In genomic region chr1:165143437-165144065, GRCh38 we compare ENCODE assay signal across 8 cellular contexts.
DNase-seq lines count a peak whose midpoint lies in the region; ATAC-seq, FAIRE-seq and TF ChIP-seq lines count a peak whose summit lies in the region.

No MANE protein-coding gene starts in this region.

- H3K36me3 ChIP-seq in left ventricle myocardium inferior (no peaks in the 10 kb centered on the region), right atrium auricular region (no peaks in the 10 kb centered on the region), OCI-LY7 (ENCODE audit: insufficient read depth, low read length) (no peaks in the 10 kb centered on the region), H1 (ENCODE audit: control insufficient read depth in 2 of 4, insufficient read depth in 4 of 4, low read length in 3 of 4) (no peaks in the 10 kb centered on the region)

- peak; percentile 45 to 56 for TF ChIP-seq RAD21 in H1 (IDR thresholded peaks at IDR 0.05 in 1 of 2, conservative IDR thresholded peaks at IDR 0.05 in 1 of 2; ENCODE audit: low read depth in 2 of 2, low read length in 2 of 2)

- H2AFZ ChIP-seq in OCI-LY7 (ENCODE audit: low read length) (no peak overlapping the region), H1 (ENCODE audit: low read length) (no peak overlapping the region)

- H4K8ac ChIP-seq in H1 (ENCODE audit: extremely low read depth, insufficient read depth, low read length), result no peak overlapping the region

- H2BK120ac ChIP-seq in H1 (replicated peaks; ENCODE audit: low read depth, low read length), result no peak overlapping the region

- POLR2A ChIA-PET in OCI-LY7 (lab: Charles Lee) (no interaction called here), H1 (lab: Charles Lee; ENCODE audit: partially characterized antibody) (no interaction called here)

- no peak overlapping the region for H3K4ac ChIP-seq in H1 (replicated peaks; ENCODE audit: insufficient read length, low read depth, low read length)

- H2BK12ac ChIP-seq in H1 (ENCODE audit: low read depth, low read length), result no peak overlapping the region

- no peak overlapping the region for H4K91ac ChIP-seq in H1 (replicated peaks; ENCODE audit: insufficient read length, low read length)

- H3K14ac ChIP-seq in H1 (ENCODE audit: insufficient read length), result no peak overlapping the region

- ATAC-seq in GM21786 (IDR thresholded peaks at IDR 0.05; ENCODE audit: unreplicated experiment) (no peak), HG03354 (IDR thresholded peaks at IDR 0.05; ENCODE audit: poor library complexity, severe bottlenecking, unreplicated experiment) (no peak)

- no peak overlapping the region for H2AK5ac ChIP-seq in H1 (ENCODE audit: low read depth, low read length)

- intact Hi-C loops in left ventricle myocardium inferior (cut with micrococcal nuclease), result loop anchor here (10.0 kb wide), 1 partner anchor 221 kb away; no protein-coding TSS in a partner anchor
- intact Hi-C loops in OCI-LY7 (cut with micrococcal nuclease; ENCODE audit: unreplicated experiment), result loop anchor here (10.0 kb wide), 1 partner anchor 221 kb away; no protein-coding TSS in a partner anchor

- no peak overlapping the region for H2BK5ac ChIP-seq in H1 (ENCODE audit: low read depth, low read length)

- no peak for FAIRE-seq in H1 (lab: Jason Lieb, UNC)

- TF ChIP-seq CTCF in left ventricle myocardium inferior (IDR thresholded peaks at IDR 0.05; ENCODE audit: borderline replicate concordance), result peak; percentile 58
- TF ChIP-seq CTCF in right atrium auricular region (IDR thresholded peaks at IDR 0.05), result peak in 1 of 2 donors; percentile 51
- TF ChIP-seq CTCF in OCI-LY7 (conservative IDR thresholded peaks at IDR 0.05; ENCODE audit: low read length), result peak; percentile 88
- peak; percentile 74 to 83 (median 76) for TF ChIP-seq CTCF in H1 (IDR thresholded peaks at IDR 0.05; ENCODE audit: control extremely low read depth in 1 of 3, insufficient read depth in 1 of 3, low read depth in 1 of 3, low read length in 3 of 3)

- H2BK15ac ChIP-seq in H1 (ENCODE audit: low read length), result no peak overlapping the region

- BruUV-seq in OCI-LY7 (replicated peaks; lab: Mats Ljungman, UMichigan), result no TSS peak

- H3K79me1 ChIP-seq in H1 (ENCODE audit: low read depth, low read length), result no peaks in the 10 kb centered on the region

- no peak overlapping the region for H4K5ac ChIP-seq in H1 (ENCODE audit: insufficient read length, low read depth, low read length)

- H3K23me2 ChIP-seq in H1 (ENCODE audit: low read depth, low read length), result no peaks in the 10 kb centered on the region; the same call in 1 of the 2 replicates

- H3K9me2 ChIP-seq in OCI-LY7 (ENCODE audit: insufficient read depth, low read length), result no peaks in the 10 kb centered on the region

- H3K56ac ChIP-seq in H1 (replicated peaks; ENCODE audit: insufficient read length, low read depth, low read length), result no peak overlapping the region

- H3K18ac ChIP-seq in H1 (ENCODE audit: extremely low read depth, low read length), result no peak overlapping the region

- TF ChIP-seq EP300 in H1 (IDR thresholded peaks at IDR 0.05; ENCODE audit: borderline replicate concordance in 1 of 2, low read depth in 2 of 2, low read length in 2 of 2), result no peak

- DNase-seq in left ventricle myocardium inferior (no peak), right atrium auricular region (ENCODE audit: low spot score) (no peak), OCI-LY7 (ENCODE audit: low spot score) (peak; percentile 22), H1 (ENCODE audit: low read depth in 1 of 2, low spot score in 2 of 2) (peak in 1 of 2 experiments; percentile 84), NCI-H446 treated with DMSO at 0.1 percent for 48 hours (lab: John Stamatoyannopoulos, UW) (no peak)
- peak; percentile 23 to 40 for DNase-seq in stimulated activated CD4-positive, alpha-beta T cell treated with anti-CD3 and anti-CD28 coated beads, Interleukin-2, amount 100 ng/mL, for 24 hours

- H3K9ac ChIP-seq in H1 (replicated peaks in 1 of 4; ENCODE audit: extremely low read depth in 1 of 4, low read depth in 3 of 4, low read length in 3 of 4), result no peak overlapping the region

- H3K27me3 ChIP-seq in left ventricle myocardium inferior (ENCODE audit: low read depth) (peaks cover 85% of the 10 kb centered on the region), right atrium auricular region (no peaks in the 10 kb centered on the region), H1 (replicated peaks in 1 of 4; ENCODE audit: control insufficient read depth in 3 of 4, extremely low read depth in 1 of 4, insufficient read depth in 3 of 4, low read length in 3 of 4) (peaks cover 0 to 2% (median 1%) of the 10 kb centered on the region in 4 experiments; a peak in 2 of 7 replicates)

- no peaks in the 10 kb centered on the region for H3K4me1 ChIP-seq in left ventricle myocardium inferior
- H3K4me1 ChIP-seq in right atrium auricular region, result no peaks in the 10 kb centered on the region
- H3K4me1 ChIP-seq in OCI-LY7 (ENCODE audit: insufficient read depth, low read length, poor library complexity, severe bottlenecking), result no peaks in the 10 kb centered on the region
- no peaks in the 10 kb centered on the region for H3K4me1 ChIP-seq in H1 (replicated peaks in 1 of 4; ENCODE audit: control insufficient read depth in 3 of 4, insufficient read depth in 4 of 4, low read length in 3 of 4)

- H2BK20ac ChIP-seq in H1 (ENCODE audit: low read length), result no peak overlapping the region

- H3K79me2 ChIP-seq in OCI-LY7 (ENCODE audit: insufficient read depth, low read depth, low read length), result no peaks in the 10 kb centered on the region
- H3K79me2 ChIP-seq in H1 (ENCODE audit: control insufficient read depth in 1 of 2, insufficient read depth in 2 of 2, low read length in 2 of 2), result no peaks in the 10 kb centered on the region

- TF ChIP-seq POLR2A in H1 (IDR thresholded peaks at IDR 0.05; ENCODE audit: control extremely low read depth in 1 of 2, low read depth in 2 of 2, low read length in 2 of 2), result no peak

- H3K4me2 ChIP-seq in OCI-LY7 (ENCODE audit: low read length), result no peak overlapping the region
- H3K4me2 ChIP-seq in H1 (ENCODE audit: insufficient read depth in 1 of 2, low read depth in 2 of 2, low read length in 2 of 2), result no peak overlapping the region

- H3K23ac ChIP-seq in H1 (ENCODE audit: insufficient read length), result no peak overlapping the region

- 56% methylated on average over 4 of the region's 4 CpGs; no CpG with 5 or more reads in 1 of the 2 experiments for WGBS in H1 (ENCODE audit: extremely low coverage in 1 of 2, insufficient coverage in 1 of 2, insufficient read length in 1 of 2, insufficient replicate concordance in 2 of 2, low coverage in 1 of 2, low lambda C conversion rate in 2 of 2, missing lambda C conversion rate in 1 of 2), 2 experiments

- H3K9me3 ChIP-seq in left ventricle myocardium inferior (replicated peaks) (no peaks in the 10 kb centered on the region), right atrium auricular region (no peaks in the 10 kb centered on the region), OCI-LY7 (ENCODE audit: low read length) (no peaks in the 10 kb centered on the region), H1 (ENCODE audit: insufficient read depth in 2 of 2, low read depth in 1 of 2, low read length in 1 of 2) (no peaks in the 10 kb centered on the region)

- H3K4me3 ChIP-seq in left ventricle myocardium inferior (no peak overlapping the region), right atrium auricular region (no peak overlapping the region), OCI-LY7 (ENCODE audit: low read depth, low read length, poor library complexity, severe bottlenecking) (no peak overlapping the region), H1 (ENCODE audit: extremely low read depth in 1 of 4, insufficient read depth in 2 of 4, low read depth in 3 of 4, low read length in 4 of 4) (no peak overlapping the region)

- no peaks in the 10 kb centered on the region for H4K20me1 ChIP-seq in OCI-LY7 (ENCODE audit: insufficient read depth, low read length)
- no peaks in the 10 kb centered on the region for H4K20me1 ChIP-seq in H1 (replicated peaks in 1 of 2; ENCODE audit: control insufficient read depth in 1 of 2, insufficient read depth in 2 of 2, low read length in 2 of 2)

- CTCF ChIA-PET in OCI-LY7 (lab: Charles Lee; ENCODE audit: unreplicated experiment), result interaction anchor here (0.6 kb wide), 1 partner anchor 207 kb away, joined by 3 read pairs; no protein-coding TSS in a partner anchor
- CTCF ChIA-PET in H1 (lab: Charles Lee; ENCODE audit: partially characterized antibody), result interaction anchor here (0.6 to 5.9 kb wide), 17 partner anchors 9 to 398 kb away, joined by 3 to 42 read pairs (median 12); no protein-coding TSS in a partner anchor

- H3K27ac ChIP-seq in left ventricle myocardium inferior (replicated peaks) (no peak overlapping the region), right atrium auricular region (no peak overlapping the region), OCI-LY7 (ENCODE audit: low read depth, low read length, poor library complexity, severe bottlenecking) (no peak overlapping the region), H1 (ENCODE audit: low read depth, low read length) (no peak overlapping the region)

TF ChIP-seq in H1, 55 proteins besides CTCF, POLR2A, EP300 and RAD21:
- no peak for TF ChIP-seq NRF1 (IDR thresholded peaks at IDR 0.05; ENCODE audit: low read depth, low read length)
- TF ChIP-seq EGR1 (IDR thresholded peaks at IDR 0.05; ENCODE audit: borderline replicate concordance, low read depth, low read length), result peak; percentile 57; the same call in 1 of the 2 replicates
- no peak for TF ChIP-seq KDM5A (IDR thresholded peaks at IDR 0.05; ENCODE audit: low read length)
- no peak for TF ChIP-seq POU5F1 (IDR thresholded peaks at IDR 0.05; ENCODE audit: low read depth, low read length)
- TF ChIP-seq CBX5 (IDR thresholded peaks at IDR 0.05; ENCODE audit: low read depth, low read length), result no peak
- no peak for TF ChIP-seq SIX5 (IDR thresholded peaks at IDR 0.05; ENCODE audit: low read depth, low read length)
- no peak for TF ChIP-seq POLR2AphosphoS5 (IDR thresholded peaks at IDR 0.05; ENCODE audit: low read depth, low read length)
- TF ChIP-seq RBBP5 (IDR thresholded peaks at IDR 0.05; ENCODE audit: borderline replicate concordance, low read depth, low read length), result no peak
- TF ChIP-seq HDAC2 (IDR thresholded peaks at IDR 0.05; ENCODE audit: borderline replicate concordance in 1 of 2, low read depth in 2 of 2, low read length in 2 of 2), result no peak
- peak; percentile 50; the same call in 1 of the 2 replicates for TF ChIP-seq KDM1A (IDR thresholded peaks at IDR 0.05; ENCODE audit: borderline replicate concordance, low read length)

Comparison
In these comparisons a context has a peak if more than half of its experiments do, and no peak if none do; other contexts are left out.
1. DNase-seq: peak in OCI-LY7 (single experiment) and stimulated activated CD4-positive, alpha-beta T cell treated with anti-CD3 and anti-CD28 coated beads, Interleukin-2, amount 100 ng/mL, for 24 hours (2 of 2); none in left ventricle myocardium inferior (single experiment), right atrium auricular region (single experiment) and NCI-H446 treated with DMSO at 0.1 percent for 48 hours (single experiment).